ENCODE assay signal across 16 cellular contexts in genomic region chr19:1231729-1232128, GRCh38. TPM values are rescaled to one million over a fixed set of nuclear protein-coding genes. Genes with fewer than 3 reads are reported as not detected.
DNase-seq lines count a peak whose midpoint lies in the region; ATAC-seq and TF ChIP-seq lines count a peak whose summit lies in the region.
"Had no signal": no experiment of that assay in that cellular context is flagged by ENCODE, and none has a peak within 500 bp of the region (broad histone marks: within the 10 kb centered on the region; RNA-seq: fewer than 3 reads in every experiment).

No MANE protein-coding gene starts in this region.

- H3K36me3 Mint-ChIP-seq in dendritic cell treated with granulocyte-macrophage colony-stimulating factor and Interleukin-4, amounts not matched to agents 40 ng/mL and 50 ng/mL, for 4 days (ENCODE audit: low read depth) = peaks cover 20% of the 10 kb centered on the region

- H3K36me3 ChIP-seq in neural cell (ENCODE audit: insufficient read depth, low read length) = no peaks in the 10 kb centered on the region

- no peak for TF ChIP-seq POLR2A in GM18505 (IDR thresholded peaks at IDR 0.05; ENCODE audit: borderline replicate concordance, extremely low read depth, insufficient read depth, insufficient read length)

- DNase-seq in HuH-7.5 (ENCODE audit: low spot score) (peak; percentile 32), GM20000 (ENCODE audit: low spot score) (no peak), SW 1271 (lab: John Stamatoyannopoulos, UW) (no peak)
- DNase-seq: activated CD4-positive, alpha-beta T cell treated with anti-CD3 and anti-CD28 coated beads, Interleukin-2, amount 50 U/mL, for 48 hours; dermis blood vessel endothelial cell; hypothalamus; NCI-H2081; NCI-H748 treated with DMSO at 0.1 percent for 48 hours had no signal

- TF ChIP-seq RAD21 in neural cell (conservative IDR thresholded peaks at IDR 0.05) = no peak

- H3K79me2 ChIP-seq in neural cell (replicated peaks; ENCODE audit: insufficient read depth, low read length) = peaks cover 13% of the 10 kb centered on the region

- no peaks in the 10 kb centered on the region for H3K9me3 Mint-ChIP-seq in dendritic cell treated with granulocyte-macrophage colony-stimulating factor and Interleukin-4, amounts not matched to agents 40 ng/mL and 50 ng/mL, for 4 days
- H3K9me3 Mint-ChIP-seq: stimulated activated naive CD8-positive, alpha-beta T cell treated with anti-CD3 and anti-CD28 coated beads, Interleukin-15, Interleukin-2, amounts not matched to agents 100 ng/mL and 50 ng/mL, for 24 hours had no signal

- H3K27me3 ChIP-seq in neural cell (ENCODE audit: insufficient read depth, low read depth, low read length) = no peaks in the 10 kb centered on the region

- no peak overlapping the region for H2AFZ ChIP-seq in neural cell (ENCODE audit: low read depth, low read length)

- intact Hi-C loops in dendritic cell treated with granulocyte-macrophage colony-stimulating factor and Interleukin-4, amounts not matched to agents 40 ng/mL and 50 ng/mL, for 4 days (cut with micrococcal nuclease) = no loop called here

- no peaks in the 10 kb centered on the region for H3K9me3 ChIP-seq in neural cell (ENCODE audit: low read length)
- H3K9me3 ChIP-seq: neutrophil had no signal

- H4K20me1 ChIP-seq in neural cell (ENCODE audit: insufficient read depth) = no peaks in the 10 kb centered on the region

- H3F3A ChIP-seq in neural cell (ENCODE audit: insufficient read depth, low read length, poor library complexity, severe bottlenecking) = no peaks in the 10 kb centered on the region

- ATAC-seq in GM18505 (IDR thresholded peaks at IDR 0.05; ENCODE audit: unreplicated experiment) = no peak
- ATAC-seq: Right ventricle myocardium inferior had no signal

- no peaks in the 10 kb centered on the region for H3K9me2 ChIP-seq in neural cell (ENCODE audit: insufficient read depth, low read length)

- peak overlapping the region; percentile 44 for H3K27ac Mint-ChIP-seq in dendritic cell treated with granulocyte-macrophage colony-stimulating factor and Interleukin-4, amounts not matched to agents 40 ng/mL and 50 ng/mL, for 4 days
- H3K27ac Mint-ChIP-seq: stimulated activated naive CD8-positive, alpha-beta T cell treated with anti-CD3 and anti-CD28 coated beads, Interleukin-15, Interleukin-2, amounts not matched to agents 100 ng/mL and 50 ng/mL, for 24 hours had no signal

- no peak overlapping the region for H3K4me2 ChIP-seq in neural cell (ENCODE audit: low read length)

- no peak overlapping the region for H3K4me3 Mint-ChIP-seq in dendritic cell treated with granulocyte-macrophage colony-stimulating factor and Interleukin-4, amounts not matched to agents 40 ng/mL and 50 ng/mL, for 4 days
- H3K4me3 Mint-ChIP-seq: CD14-positive monocyte; stimulated activated naive CD8-positive, alpha-beta T cell treated with anti-CD3 and anti-CD28 coated beads, Interleukin-15, Interleukin-2, amounts not matched to agents 100 ng/mL and 50 ng/mL, for 24 hours had no signal

- TF ChIP-seq CTCF in neural cell (IDR thresholded peaks at IDR 0.05; ENCODE audit: poor library complexity, severe bottlenecking) (no peak), GM20000 (IDR thresholded peaks at IDR 0.05; ENCODE audit: extremely low read depth, missing control alignments) (no peak)

- H3K27ac ChIP-seq in neural cell (ENCODE audit: low read length) = no peak overlapping the region
- H3K27ac ChIP-seq: HL-60, neutrophil had no signal

- peaks cover 33% of the 10 kb centered on the region for H3K27me3 Mint-ChIP-seq in dendritic cell treated with granulocyte-macrophage colony-stimulating factor and Interleukin-4, amounts not matched to agents 40 ng/mL and 50 ng/mL, for 4 days
- H3K27me3 Mint-ChIP-seq: stimulated activated naive CD8-positive, alpha-beta T cell treated with anti-CD3 and anti-CD28 coated beads, Interleukin-15, Interleukin-2, amounts not matched to agents 100 ng/mL and 50 ng/mL, for 24 hours had no signal

- no peak for TF ChIP-seq EP300 in neural cell (conservative IDR thresholded peaks at IDR 0.05; ENCODE audit: poor library complexity, severe bottlenecking)

- H3K4me1 Mint-ChIP-seq in dendritic cell treated with granulocyte-macrophage colony-stimulating factor and Interleukin-4, amounts not matched to agents 40 ng/mL and 50 ng/mL, for 4 days (ENCODE audit: low read depth) = peaks cover 11% of the 10 kb centered on the region

- no peak overlapping the region for H3K4me3 ChIP-seq in neural cell (ENCODE audit: low read length)

- peak overlapping the region; percentile 5 for H3K9ac ChIP-seq in neural cell (ENCODE audit: low read length)

TF ChIP-seq in neural cell, 6 proteins besides CTCF, POLR2A, EP300 and RAD21:
- no peak for TF ChIP-seq TAF1 (IDR thresholded peaks at IDR 0.05; ENCODE audit: low read depth)
- no peak for TF ChIP-seq MXI1 (conservative IDR thresholded peaks at IDR 0.05; ENCODE audit: poor library complexity, severe bottlenecking)
- no peak for TF ChIP-seq EZH2 (IDR thresholded peaks at IDR 0.05; ENCODE audit: borderline replicate concordance, insufficient read depth, low read length, poor library complexity, severe bottlenecking)
- no peak for TF ChIP-seq SMC3 (conservative IDR thresholded peaks at IDR 0.05; ENCODE audit: poor library complexity)
TF ChIP-seq in neural cell: peak in this region for 0.

RNA-seq across cellular contexts. Expression of gene CBARP, which starts 6.1 kb away (rescaled TPM):
- polyA plus RNA-seq in neural cell = 18.2 and 24.5 TPM in 2 replicates
- 16.6 and 21.7 TPM in 2 replicates for polyA minus RNA-seq in neural cell
- polyA plus RNA-seq: CD14-positive monocyte had no signal

RNA-seq across cellular contexts. Expression of gene ATP5F1D, which starts 9.8 kb away (rescaled TPM):
- 22.8 and 47.8 TPM in 2 replicates for polyA plus RNA-seq in neural cell
- 9.0 and 13.3 TPM in 2 replicates for polyA minus RNA-seq in neural cell

RNA-seq across cellular contexts. Expression of gene MIDN, which starts 16.7 kb away (rescaled TPM):
- 24.8 and 28.3 TPM in 2 replicates for polyA plus RNA-seq in neural cell
- 56.4 and 57.9 TPM in 2 replicates for polyA minus RNA-seq in neural cell

RNA-seq across cellular contexts. Expression of gene STK11, which starts 26.2 kb away (rescaled TPM):
- 51.6 and 62.5 TPM in 2 replicates for polyA plus RNA-seq in neural cell
- polyA minus RNA-seq in neural cell = 50.6 and 54.8 TPM in 2 replicates

RNA-seq across cellular contexts. Expression of gene CIRBP, which starts 37.4 kb away (rescaled TPM):
- 1,663 and 1,665 TPM in 2 replicates for polyA plus RNA-seq in neural cell
- polyA minus RNA-seq in neural cell = 542 and 651 TPM in 2 replicates
